8 cellular contexts compared by ENCODE assay signal in genomic region chr7:100603697-100604077, GRCh38. TPM values are rescaled to one million over a fixed set of nuclear protein-coding genes. Genes with fewer than 3 reads are reported as not detected.
A peak's percentile ranks its signal among the peaks of the same experiment; 100 is the strongest.
DNase-seq lines count a peak whose midpoint lies in the region; ATAC-seq and TF ChIP-seq lines count a peak whose summit lies in the region.

No MANE protein-coding gene starts in this region.

- H3K27ac ChIP-seq in HUES64 (ENCODE audit: low read depth, low read length) = peak overlapping the region; percentile 69
- H3K27ac ChIP-seq in brain microvascular endothelial cell = no peak overlapping the region

- BruUV-seq in Caco-2 (replicated peaks; lab: Mats Ljungman, UMichigan) = no TSS peak

- H3K4me1 ChIP-seq in Caco-2 (peaks cover 16% of the 10 kb centered on the region), HUES64 (ENCODE audit: insufficient read depth, low read length) (peaks cover 16% of the 10 kb centered on the region), mucosa of descending colon (ENCODE audit: low read depth) (peaks cover 19% of the 10 kb centered on the region)

- H3K4me3 ChIP-seq in Caco-2 (ENCODE audit: low read depth, low read length) = no peak overlapping the region
- H3K4me3 ChIP-seq in HUES64 (ENCODE audit: low read length) = peak overlapping the region; percentile 64
- H3K4me3 ChIP-seq in brain microvascular endothelial cell (ENCODE audit: low read depth, low read length) = peak overlapping the region; percentile 82
- peak overlapping the region; percentile 32 for H3K4me3 ChIP-seq in mucosa of descending colon

- H3K27me3 ChIP-seq in Caco-2 (replicated peaks; ENCODE audit: control insufficient read depth, insufficient read depth, low read length) (no peaks in the 10 kb centered on the region), HUES64 (ENCODE audit: insufficient read depth, low read length) (peaks cover 18% of the 10 kb centered on the region), brain microvascular endothelial cell (replicated peaks) (no peaks in the 10 kb centered on the region)

- intact Hi-C loops in Caco-2 (cut with micrococcal nuclease; ENCODE audit: unreplicated experiment) (loop anchor here (1.0 to 2.0 kb wide), 6 partner anchors 17 to 122 kb away; partner anchors contain the start of genes FBXO24, GNB2 and LRCH4), mucosa of descending colon (cut with DNase I, micrococcal nuclease) (no loop called here)

- POLR2A ChIA-PET in Caco-2 (lab: Charles Lee) = interaction anchor here (0.9 to 1.5 kb wide), 2 partner anchors 9 to 17 kb away, joined by 3 to 5 read pairs; partner anchors contain the start of genes FBXO24 and MOSPD3

- H3K9ac ChIP-seq in HUES64 (ENCODE audit: low read depth, low read length) = peak overlapping the region; percentile 39

- H3K4me3 Mint-ChIP-seq in Caco-2 (ENCODE audit: unreplicated experiment) = peak overlapping the region; percentile 91

- CTCF ChIA-PET in Caco-2 (lab: Charles Lee) = interaction anchor here (0.6 to 1.5 kb wide), 4 partner anchors 15 to 148 kb away, joined by 3 to 5 read pairs (median 4); partner anchors contain the start of gene FBXO24

- TF ChIP-seq CTCF in Caco-2 (IDR thresholded peaks at IDR 0.05; ENCODE audit: insufficient read depth in 1 of 2, low read depth in 1 of 2, low read length in 1 of 2, severe bottlenecking in 1 of 2, unreplicated experiment in 1 of 2) = no peak
- TF ChIP-seq CTCF in brain microvascular endothelial cell (IDR thresholded peaks at IDR 0.05; ENCODE audit: low read depth, low read length, missing control alignments) = no peak
- TF ChIP-seq CTCF in mucosa of descending colon (IDR thresholded peaks at IDR 0.05) = no peak

- peaks cover 14% of the 10 kb centered on the region for H3K36me3 Mint-ChIP-seq in Caco-2 (ENCODE audit: insufficient read depth, unreplicated experiment)

- no peaks in the 10 kb centered on the region for H3K9me3 Mint-ChIP-seq in Caco-2 (ENCODE audit: unreplicated experiment)

- DNase-seq in Caco-2 = no peak
- DNase-seq in brain microvascular endothelial cell = no peak
- no peak for DNase-seq in mucosa of descending colon
- DNase-seq in HUDEP-2 (lab: John Stamatoyannopoulos, UW; ENCODE audit: unreplicated experiment in 76 of 76) = no peak
- DNase-seq in SKM-1 (lab: John Stamatoyannopoulos, UW; ENCODE audit: unreplicated experiment) = no peak

- H3K4me1 Mint-ChIP-seq in Caco-2 (ENCODE audit: low read depth, unreplicated experiment) = no peaks in the 10 kb centered on the region

- H3K27me3 Mint-ChIP-seq in Caco-2 (ENCODE audit: insufficient read depth, unreplicated experiment) = no peaks in the 10 kb centered on the region

- H3K36me3 ChIP-seq in Caco-2 (ENCODE audit: control insufficient read depth, insufficient read depth, low read length) = no peaks in the 10 kb centered on the region
- peaks cover 6% of the 10 kb centered on the region; the same call in 1 of the 2 replicates for H3K36me3 ChIP-seq in HUES64 (ENCODE audit: insufficient read depth, low read length)
- H3K36me3 ChIP-seq in brain microvascular endothelial cell (replicated peaks) = peaks cover 3% of the 10 kb centered on the region
- H3K36me3 ChIP-seq in mucosa of descending colon (ENCODE audit: low read depth) = no peaks in the 10 kb centered on the region

- ATAC-seq in mucosa of descending colon (no peak), GM19455 (IDR thresholded peaks at IDR 0.05; ENCODE audit: unreplicated experiment) (no peak), GM19397 (IDR thresholded peaks at IDR 0.05; ENCODE audit: unreplicated experiment) (no peak)

- no peak overlapping the region for H3K27ac Mint-ChIP-seq in Caco-2 (ENCODE audit: unreplicated experiment)

- in situ Hi-C loops in brain microvascular endothelial cell (cut with HindIII; ENCODE audit: low pct_ligation_motif_present, low sequenced_read_pairs) = no loop called here

- 5% methylated on average over 15 of the region's 15 CpGs for WGBS in HUES64

- no peaks in the 10 kb centered on the region for H3K9me3 ChIP-seq in Caco-2
- H3K9me3 ChIP-seq in HUES64 (ENCODE audit: insufficient read depth, low read depth, low read length) = no peaks in the 10 kb centered on the region
- H3K9me3 ChIP-seq in mucosa of descending colon = no peaks in the 10 kb centered on the region

RNA-seq across cellular contexts. Expression of gene PCOLCE, which starts 1.5 kb away (rescaled TPM):
- 10.4 and 12.9 TPM in 2 replicates for total RNA-seq in Caco-2 (2022)
- polyA plus RNA-seq in HUES64 (2013, experiment 1 of 2) = 18.5 TPM
- polyA plus RNA-seq in HUES64 (2013, experiment 2 of 2) = 30.1 TPM
- total RNA-seq in mucosa of descending colon = 10 to 100 TPM in 2 of 3 donors, 1 to 10 TPM in 1; 6.1 to 47.9 (median 18.9) TPM

RNA-seq across cellular contexts. Expression of gene MOSPD3, which starts 8.7 kb away (rescaled TPM):
- total RNA-seq in Caco-2 (2022) (24.6 and 24.7 TPM in 2 replicates), mucosa of descending colon (10 to 100 TPM; 11.9 to 17.2 (median 14.4) TPM)
- 15.9 TPM for polyA plus RNA-seq in HUES64 (2013, experiment 1 of 2)
- 21.1 TPM for polyA plus RNA-seq in HUES64 (2013, experiment 2 of 2)

RNA-seq across cellular contexts. Expression of gene FBXO24, which starts 17.6 kb away (rescaled TPM):
- total RNA-seq in Caco-2 (2022) (1.4 and 1.5 TPM in 2 replicates), mucosa of descending colon (1 to 10 TPM in 1 of 3 donors, under 1 TPM in 2; 0.48 to 1.1 (median 0.66) TPM)
- 0.45 TPM for polyA plus RNA-seq in HUES64 (2013, experiment 1 of 2)
- polyA plus RNA-seq in HUES64 (2013, experiment 2 of 2) = 0.76 TPM

RNA-seq across cellular contexts. Expression of gene LRCH4, which starts 17.8 kb away (rescaled TPM):
- total RNA-seq in Caco-2 (2022) (69.5 and 71.4 TPM in 2 replicates), mucosa of descending colon (10 to 100 TPM; 57.2 to 71.0 (median 63.9) TPM)
- polyA plus RNA-seq in HUES64 (2013, experiment 1 of 2) = 22.4 TPM
- 23.6 TPM for polyA plus RNA-seq in HUES64 (2013, experiment 2 of 2)

RNA-seq across cellular contexts. Expression of gene SAP25, which starts 30.0 kb away (rescaled TPM):
- total RNA-seq in Caco-2 (2022) = 1.9 and 2.0 TPM in 2 replicates
- polyA plus RNA-seq in HUES64 (2013, experiment 1 of 2) = 0.95 TPM
- 0.89 TPM for polyA plus RNA-seq in HUES64 (2013, experiment 2 of 2)
- 1 to 10 TPM; 2.8 to 4.3 (median 3.5) TPM for total RNA-seq in mucosa of descending colon
